Comparison of ENCODE assay signal across 11 cellular contexts in the genomic region with DNA sequence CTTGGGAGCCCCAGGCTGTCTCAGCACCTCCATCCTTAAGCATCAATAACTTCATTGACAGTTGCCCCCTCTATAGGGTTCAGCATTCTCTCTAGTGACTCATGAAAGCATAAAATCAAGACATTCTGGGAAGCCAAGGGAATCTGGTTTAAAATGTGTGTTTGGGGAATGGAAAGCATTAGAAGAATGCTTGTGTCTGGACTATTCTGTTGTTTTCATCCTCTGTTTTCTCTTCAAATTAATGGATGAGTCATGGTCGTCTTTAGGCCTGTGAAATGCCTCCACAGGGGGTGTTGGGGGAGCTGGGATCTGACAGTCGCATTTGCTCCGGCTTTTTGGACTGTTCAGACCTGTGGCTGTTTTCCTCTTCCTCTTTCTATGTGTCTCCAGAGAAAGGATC.
DNase-seq lines count a peak whose midpoint lies in the region; ATAC-seq lines count a peak whose summit lies in the region.
"Had no signal": no experiment of that assay in that cellular context is flagged by ENCODE, and none has a peak within 500 bp of the region (broad histone marks: within the 10 kb centered on the region; RNA-seq: fewer than 3 reads in every experiment).

No MANE protein-coding gene starts in this region.

- H3K9me3 ChIP-seq in adipocyte (ENCODE audit: control insufficient read depth, low read length), result no peaks in the 10 kb centered on the region
- H3K9me3 ChIP-seq in iPS-18c (ENCODE audit: control insufficient read depth, insufficient read depth, low read length), result peaks cover 4% of the 10 kb centered on the region

- DNase-seq in HCEC 1CT, result peak; percentile 89
- peak; percentile 90 for DNase-seq in adipocyte (ENCODE audit: low read depth)
- DNase-seq in stromal cell of bone marrow (ENCODE audit: low read depth), result peak; percentile 81
- no peak for DNase-seq in NCI-H446 treated with DMSO at 0.1 percent for 48 hours (lab: John Stamatoyannopoulos, UW)
- no peak for DNase-seq in DMS 273 treated with DMSO at 0.1 percent for 48 hours (lab: John Stamatoyannopoulos, UW)
- DNase-seq: activated CD8-positive, alpha-beta T cell treated with anti-CD3 and anti-CD28 coated beads, Interleukin-2, amount 10 ng/mL, durations not matched to agents 7 days and 5 days; NCI-H1417 treated with DMSO at 0.1 percent for 48 hours; right cardiac atrium had no signal

- no peaks in the 10 kb centered on the region for H3K36me3 ChIP-seq in adipocyte (ENCODE audit: control insufficient read depth, insufficient read depth, low read length, severe bottlenecking)

- H3K27me3 ChIP-seq in adipocyte (replicated peaks; ENCODE audit: control insufficient read depth, insufficient read depth, low read length), result no peaks in the 10 kb centered on the region

- ATAC-seq in GM18858 (IDR thresholded peaks at IDR 0.05; ENCODE audit: unreplicated experiment) (no peak), GM18517 (IDR thresholded peaks at IDR 0.05; ENCODE audit: unreplicated experiment) (no peak)
- ATAC-seq: activated CD8-positive, alpha-beta T cell treated with anti-CD3 and anti-CD28 coated beads, Interleukin-2, amount 10 ng/mL, durations not matched to agents 7 days and 5 days; right cardiac atrium had no signal

- peak overlapping the region; percentile 81 for H3K9ac ChIP-seq in adipocyte (ENCODE audit: low read length)

- H3K4me3 ChIP-seq in adipocyte (ENCODE audit: low read length) (no peak overlapping the region), iPS-18c (ENCODE audit: insufficient read depth, low read depth, low read length) (peak overlapping the region; percentile 5; the same call in 1 of the 2 replicates)

- H3K4me1 ChIP-seq in adipocyte (ENCODE audit: control insufficient read depth, insufficient read depth, low read length), result peaks cover 58% of the 10 kb centered on the region

Comparison
In these comparisons a context has a peak if more than half of its experiments do, and no peak if none do; other contexts are left out.
1. DNase-seq: peak in HCEC 1CT (single experiment), adipocyte (single experiment) and stromal cell of bone marrow (single experiment); none in NCI-H446 treated with DMSO at 0.1 percent for 48 hours (single experiment) and DMS 273 treated with DMSO at 0.1 percent for 48 hours (single experiment).